8 cellular contexts compared by ENCODE assay signal in the genomic region with DNA sequence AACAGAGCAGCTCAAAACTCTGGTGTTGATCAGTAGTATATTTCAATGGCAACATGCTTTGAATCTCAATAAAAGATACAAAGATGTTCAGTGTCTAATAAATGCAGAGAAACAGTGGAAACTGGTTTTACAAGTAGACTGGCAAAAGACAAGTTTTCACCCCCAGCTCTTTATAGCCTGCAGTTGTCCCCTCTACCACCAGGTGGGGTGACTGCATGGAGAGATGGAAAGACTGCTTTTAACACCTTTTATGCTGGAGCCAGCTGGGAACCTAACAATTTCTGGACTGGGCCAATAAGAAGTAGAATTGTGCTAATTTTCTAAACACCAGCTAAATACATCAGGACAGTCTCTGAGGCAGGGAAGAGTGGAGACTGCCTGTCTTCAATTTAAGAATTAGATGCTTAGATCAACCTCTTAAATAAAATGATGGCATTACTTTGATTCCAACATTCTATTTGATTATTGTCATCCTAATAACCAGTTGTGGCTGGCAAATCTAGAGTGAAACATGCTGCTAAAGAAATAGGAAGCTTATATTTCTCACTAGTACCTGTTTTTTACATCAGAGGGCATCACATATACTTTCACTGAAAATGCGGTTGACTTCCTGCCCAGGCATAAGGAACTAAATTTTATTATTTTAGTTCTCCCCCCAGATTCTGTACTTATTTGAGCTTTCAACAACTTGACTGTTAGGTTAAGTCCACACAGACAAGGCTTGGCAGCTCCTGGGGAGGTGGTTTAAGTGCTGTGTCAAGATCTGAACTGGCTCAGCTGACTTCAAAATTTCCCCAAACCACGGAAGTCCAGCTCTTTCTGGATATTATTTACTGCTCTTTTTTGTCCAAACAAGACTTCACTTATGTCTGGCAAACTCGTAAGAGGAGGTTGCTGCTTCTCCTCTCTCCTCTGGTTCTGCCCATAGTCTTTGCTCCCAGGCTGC.
DNase-seq lines count a peak whose midpoint lies in the region; ATAC-seq, FAIRE-seq and TF ChIP-seq lines count a peak whose summit lies in the region.

No MANE protein-coding gene starts in this region.

- ATAC-seq in HG03442 (IDR thresholded peaks at IDR 0.05; ENCODE audit: unreplicated experiment): peak; percentile 61
- no peak for ATAC-seq in HG03460 (IDR thresholded peaks at IDR 0.05; ENCODE audit: unreplicated experiment)

- H3K27ac ChIP-seq in prostate gland: no peak overlapping the region

- peaks cover 8% of the 10 kb centered on the region for H3K27me3 Mint-ChIP-seq in activated naive CD4-positive, alpha-beta T cell treated with anti-CD3 and anti-CD28 coated beads, Interleukin-2, amount 10 ng/mL, durations not matched to agents 7 days and 5 days

- no peaks in the 10 kb centered on the region for H3K9me3 ChIP-seq in prostate gland

- H3K36me3 ChIP-seq in prostate gland: no peaks in the 10 kb centered on the region

- no peaks in the 10 kb centered on the region for H3K4me1 Mint-ChIP-seq in activated naive CD4-positive, alpha-beta T cell treated with anti-CD3 and anti-CD28 coated beads, Interleukin-2, amount 10 ng/mL, durations not matched to agents 7 days and 5 days

- 42% methylated on average over 3 of the region's 3 CpGs for WGBS in prostate gland

- no peaks in the 10 kb centered on the region for H3K27me3 ChIP-seq in prostate gland (replicated peaks; ENCODE audit: insufficient read depth)

- H3K9me3 Mint-ChIP-seq in activated naive CD4-positive, alpha-beta T cell treated with anti-CD3 and anti-CD28 coated beads, Interleukin-2, amount 10 ng/mL, durations not matched to agents 7 days and 5 days: peaks cover 2% of the 10 kb centered on the region

- no peaks in the 10 kb centered on the region for H3K36me3 Mint-ChIP-seq in activated naive CD4-positive, alpha-beta T cell treated with anti-CD3 and anti-CD28 coated beads, Interleukin-2, amount 10 ng/mL, durations not matched to agents 7 days and 5 days

- no peak overlapping the region for H3K4me3 Mint-ChIP-seq in activated naive CD4-positive, alpha-beta T cell treated with anti-CD3 and anti-CD28 coated beads, Interleukin-2, amount 10 ng/mL, durations not matched to agents 7 days and 5 days

- FAIRE-seq in GM12891 (lab: Jason Lieb, UNC): no peak

- CTCF ChIA-PET in activated naive CD4-positive, alpha-beta T cell treated with anti-CD3 and anti-CD28 coated beads, Interleukin-2, amount 10 ng/mL, durations not matched to agents 7 days and 5 days (lab: Charles Lee): interaction anchor here (0.5 to 2.7 kb wide), 14 partner anchors 9 to 757 kb away, joined by 3 to 38 read pairs (median 3); no protein-coding TSS in a partner anchor

- TF ChIP-seq POLR2A in GM12891 (IDR thresholded peaks at IDR 0.05; ENCODE audit: low read depth, low read length) (no peak), prostate gland (IDR thresholded peaks at IDR 0.05) (no peak)

- intact Hi-C loops in prostate gland (cut with DNase I): loop anchor here (5.0 kb wide), 1 partner anchor 391 kb away; a partner anchor contains a TSS

- H3K4me3 ChIP-seq in AG10803 (ENCODE audit: low read length) (no peak overlapping the region), prostate gland (no peak overlapping the region)

- peak; percentile 100 for TF ChIP-seq CTCF in AG10803 (conservative IDR thresholded peaks at IDR 0.05; ENCODE audit: low read length)
- TF ChIP-seq CTCF in prostate gland (IDR thresholded peaks at IDR 0.05): peak; percentile 59 to 93 (median 85)

- DNase-seq in AG10803 (ENCODE audit: low read depth) (peak; percentile 68), GM12891 (ENCODE audit: insufficient read length, low spot score) (peak; percentile 42), NCI-H82 treated with DMSO at 0.1 percent for 48 hours (lab: John Stamatoyannopoulos, UW; ENCODE audit: unreplicated experiment) (peak; percentile 3), glomerular endothelial cell (ENCODE audit: extremely low read depth, low read depth, low spot score) (peak; percentile 25), prostate gland (ENCODE audit: low spot score) (peak; percentile 81)
- DNase-seq in activated naive CD4-positive, alpha-beta T cell treated with anti-CD3 and anti-CD28 coated beads, Interleukin-2, amount 10 ng/mL, durations not matched to agents 7 days and 5 days: peak; percentile 69

- H3K4me1 ChIP-seq in prostate gland (replicated peaks): no peaks in the 10 kb centered on the region

- no peak overlapping the region for H3K27ac Mint-ChIP-seq in activated naive CD4-positive, alpha-beta T cell treated with anti-CD3 and anti-CD28 coated beads, Interleukin-2, amount 10 ng/mL, durations not matched to agents 7 days and 5 days

TF ChIP-seq in GM12891, 5 proteins besides CTCF, POLR2A, EP300 and RAD21:
- TF ChIP-seq PAX5 (IDR thresholded peaks at IDR 0.05; ENCODE audit: insufficient read depth, low read length, severe bottlenecking) (no peak), TAF1 (IDR thresholded peaks at IDR 0.05; ENCODE audit: low read depth, low read length) (no peak), SPI1 (IDR thresholded peaks at IDR 0.05; ENCODE audit: low read depth, low read length) (no peak), POU2F2 (IDR thresholded peaks at IDR 0.05; ENCODE audit: low read depth, low read length) (no peak), POLR2AphosphoS5 (IDR thresholded peaks at IDR 0.05; ENCODE audit: low read depth, low read length) (no peak)

Comparison
In these comparisons a context has a peak if more than half of its experiments do, and no peak if none do; other contexts are left out.
1. DNase-seq: peak in every context shown above with its lines; median percentile 81 in prostate gland; 69 in activated naive CD4-positive, alpha-beta T cell treated with anti-CD3 and anti-CD28 coated beads, Interleukin-2, amount 10 ng/mL, durations not matched to agents 7 days and 5 days; 68 in AG10803; 42 in GM12891; 25 in glomerular endothelial cell; 3 in NCI-H82 treated with DMSO at 0.1 percent for 48 hours.